6 cellular contexts compared by ENCODE assay signal in genomic region chr16:27764427-27764826, GRCh38.
"Had no signal": no experiment of that assay in that cellular context is flagged by ENCODE, and none has a peak within 500 bp of the region (broad histone marks: within the 10 kb centered on the region; RNA-seq: fewer than 3 reads in every experiment).

No MANE protein-coding gene starts in this region.

- H3K27me3 Mint-ChIP-seq: IgD-negative memory B cell had no signal

- H3K4me3 ChIP-seq: GM23248 had no signal

- H3K4me3 Mint-ChIP-seq: H9, IgD-negative memory B cell had no signal

- H3K27ac ChIP-seq: GM23248 had no signal

- H2AFZ ChIP-seq: GM23248 had no signal

- DNase-seq: GM23248, GOT3, H9, HCEC 1CT, KBM-7 had no signal

- H3K9ac ChIP-seq: GM23248 had no signal

- H3K27ac Mint-ChIP-seq: H9, IgD-negative memory B cell had no signal
